8 cellular contexts compared by ENCODE assay signal in the genomic region with DNA sequence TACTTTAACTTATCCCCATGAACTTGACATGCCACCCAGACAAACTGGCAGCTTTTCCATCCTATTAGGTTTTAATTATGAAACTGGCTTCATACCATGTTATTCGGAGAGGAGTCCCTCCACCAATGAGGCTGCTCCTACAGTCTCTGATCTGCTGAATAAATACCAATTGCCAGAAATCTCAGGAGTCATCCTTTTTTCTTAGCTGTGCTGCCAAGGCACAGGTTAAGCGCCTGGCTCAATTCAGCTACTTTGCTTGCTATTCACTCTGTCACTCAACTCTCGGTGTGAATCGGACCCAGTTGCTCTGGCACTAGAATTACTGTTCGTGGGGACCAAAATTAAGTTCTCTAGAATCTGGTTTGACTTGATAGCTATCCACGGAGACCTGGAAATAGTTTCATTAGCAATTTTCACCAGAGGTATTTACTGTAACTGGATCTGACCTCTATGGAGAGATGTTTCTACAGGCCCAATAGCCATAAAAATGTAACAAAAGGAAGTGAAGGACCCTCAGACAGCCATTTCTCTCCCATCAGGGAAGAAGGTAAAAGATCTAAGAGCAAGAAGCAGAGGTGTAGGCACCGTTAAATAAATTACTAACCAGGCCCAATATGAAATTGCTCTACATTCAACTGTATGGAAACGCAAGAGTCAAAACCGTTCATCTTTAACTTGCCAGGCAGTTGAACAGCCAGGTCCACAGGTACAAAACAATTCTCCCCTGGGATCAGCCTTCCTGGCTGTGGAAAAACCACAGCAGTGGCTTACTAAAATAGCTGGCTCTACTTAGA.
A peak's percentile ranks its signal among the peaks of the same experiment; 100 is the strongest.
DNase-seq lines count a peak whose midpoint lies in the region; ATAC-seq and TF ChIP-seq lines count a peak whose summit lies in the region.

No MANE protein-coding gene starts in this region.

- H3K79me2 ChIP-seq in parathyroid adenoma: peaks cover 35% of the 10 kb centered on the region

- H3K4me2 ChIP-seq in parathyroid adenoma (ENCODE audit: low read length): peak overlapping the region; percentile 37

- no peaks in the 10 kb centered on the region for H3K36me3 ChIP-seq in effector memory CD4-positive, alpha-beta T cell (ENCODE audit: control insufficient read depth, insufficient read depth, low read length)
- no peaks in the 10 kb centered on the region for H3K36me3 ChIP-seq in parathyroid adenoma (ENCODE audit: control insufficient read depth, insufficient read depth, low read length)

- peaks cover 34% of the 10 kb centered on the region for H3K4me1 ChIP-seq in effector memory CD4-positive, alpha-beta T cell (ENCODE audit: control insufficient read depth, insufficient read depth, low read length, poor library complexity, severe bottlenecking)
- peaks cover 44% of the 10 kb centered on the region for H3K4me1 ChIP-seq in parathyroid adenoma

- peak overlapping the region; percentile 1 for H3K4me3 ChIP-seq in effector memory CD4-positive, alpha-beta T cell (ENCODE audit: insufficient read depth, low read depth, low read length, poor library complexity, severe bottlenecking)
- H3K4me3 ChIP-seq in parathyroid adenoma (ENCODE audit: low read depth, low read length): no peak overlapping the region

- H3K27ac ChIP-seq in effector memory CD4-positive, alpha-beta T cell (ENCODE audit: insufficient read depth, low read length, poor library complexity, severe bottlenecking): peak overlapping the region; percentile 99
- peak overlapping the region; percentile 99 for H3K27ac ChIP-seq in parathyroid adenoma

- H3K9me3 ChIP-seq in effector memory CD4-positive, alpha-beta T cell (ENCODE audit: control insufficient read depth, low read length): no peaks in the 10 kb centered on the region
- H3K9me3 ChIP-seq in parathyroid adenoma (ENCODE audit: control insufficient read depth, low read length): no peaks in the 10 kb centered on the region

- peak overlapping the region; percentile 51 for H2AFZ ChIP-seq in parathyroid adenoma

- no peaks in the 10 kb centered on the region for H3K27me3 ChIP-seq in effector memory CD4-positive, alpha-beta T cell (replicated peaks; ENCODE audit: control insufficient read depth, insufficient read depth, low read length, poor library complexity, severe bottlenecking)
- H3K27me3 ChIP-seq in parathyroid adenoma (ENCODE audit: control insufficient read depth, insufficient read depth, low read length): no peaks in the 10 kb centered on the region

- TF ChIP-seq CTCF in parathyroid adenoma (IDR thresholded peaks at IDR 0.05): no peak

- peak; percentile 34 for DNase-seq in EH (ENCODE audit: low read depth)
- DNase-seq in OCI-M1 (lab: John Stamatoyannopoulos, UW): peak; percentile 38
- no peak for DNase-seq in effector memory CD4-positive, alpha-beta T cell
- DNase-seq in NCI-H2196 (lab: John Stamatoyannopoulos, UW; ENCODE audit: unreplicated experiment): no peak
- no peak for DNase-seq in AML-193 (lab: John Stamatoyannopoulos, UW)

- ATAC-seq in HG02938 (IDR thresholded peaks at IDR 0.05; ENCODE audit: unreplicated experiment) (no peak), HG02973 (IDR thresholded peaks at IDR 0.05; ENCODE audit: unreplicated experiment) (no peak)

- no peak overlapping the region for H3K9ac ChIP-seq in parathyroid adenoma

Comparison
In these comparisons a context has a peak if more than half of its experiments do, and no peak if none do; other contexts are left out.
1. DNase-seq: peak in EH (single experiment) and OCI-M1 (single experiment); none in effector memory CD4-positive, alpha-beta T cell (0 of 3), NCI-H2196 (single experiment) and AML-193 (0 of 2).